Comparison of ENCODE assay signal across 16 cellular contexts in the genomic region with DNA sequence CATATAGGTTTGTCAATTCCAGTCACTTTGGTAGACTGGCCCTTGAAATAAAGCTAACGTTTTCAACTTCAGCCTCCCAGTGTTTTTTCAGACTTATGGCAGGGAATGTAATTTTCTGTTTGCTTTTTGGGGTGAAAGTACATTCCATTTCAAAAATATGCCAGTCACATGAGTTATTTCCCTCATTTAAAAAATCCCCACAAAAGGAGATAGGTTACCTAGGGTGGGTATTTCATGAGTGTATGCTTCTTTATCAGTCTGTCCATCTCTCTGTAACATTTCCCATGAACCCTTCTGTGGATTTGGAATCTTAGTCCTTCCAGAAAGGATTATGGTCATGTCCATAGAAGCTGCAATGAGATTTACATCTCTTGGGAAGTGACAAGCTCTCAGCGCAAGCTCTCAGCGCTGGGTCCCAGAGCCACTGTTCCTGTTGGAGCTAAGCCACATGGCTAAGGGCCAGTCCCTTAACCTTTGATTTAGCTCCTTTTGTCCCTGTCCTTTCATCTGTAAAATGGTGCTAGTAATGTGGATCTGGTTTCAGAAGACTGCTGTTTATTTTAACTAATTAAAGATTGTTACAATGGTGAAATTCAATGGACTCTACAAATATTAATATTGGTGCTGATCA.
DNase-seq lines count a peak whose midpoint lies in the region; ATAC-seq and FAIRE-seq lines count a peak whose summit lies in the region.
"Had no signal": no experiment of that assay in that cellular context is flagged by ENCODE, and none has a peak within 500 bp of the region (broad histone marks: within the 10 kb centered on the region; RNA-seq: fewer than 3 reads in every experiment).

No MANE protein-coding gene starts in this region.

- H3K36me3 Mint-ChIP-seq in CD4-positive, alpha-beta memory T cell: peaks cover under 1 to 8% of the 10 kb centered on the region in 2 donors

- intact Hi-C loops in left ventricle myocardium superior (cut with micrococcal nuclease): no loop called here
- intact Hi-C loops in CD4-positive, alpha-beta memory T cell (cut with micrococcal nuclease): no loop called here

- H3K27ac ChIP-seq in small intestine (ENCODE audit: low read depth in 1 of 2, low read length in 1 of 2): no peak overlapping the region
- H3K27ac ChIP-seq in CD4-positive, alpha-beta memory T cell (ENCODE audit: low read depth, low read length): no peak overlapping the region
- H3K27ac ChIP-seq: vagina had no signal

- CTCF ChIA-PET in CD4-positive, alpha-beta memory T cell (lab: Charles Lee; ENCODE audit: partially characterized antibody): no interaction called here

- no peaks in the 10 kb centered on the region for H3K36me3 ChIP-seq in small intestine (ENCODE audit: control insufficient read depth in 2 of 2, insufficient read depth in 2 of 2, low read length in 2 of 2)
- no peaks in the 10 kb centered on the region for H3K36me3 ChIP-seq in CD4-positive, alpha-beta memory T cell (ENCODE audit: insufficient read depth, low read length)
- H3K36me3 ChIP-seq: vagina had no signal

- peaks cover 3 to 7% of the 10 kb centered on the region in 2 donors for H3K4me1 ChIP-seq in small intestine (ENCODE audit: control insufficient read depth in 2 of 2, insufficient read depth in 1 of 2, low read depth in 1 of 2, low read length in 1 of 2)
- no peaks in the 10 kb centered on the region for H3K4me1 ChIP-seq in CD4-positive, alpha-beta memory T cell (ENCODE audit: insufficient read depth, low read length)

- POLR2A ChIA-PET in CD4-positive, alpha-beta memory T cell (lab: Charles Lee; ENCODE audit: partially characterized antibody): no interaction called here

- H3K9me3 Mint-ChIP-seq in CD4-positive, alpha-beta memory T cell: no peaks in the 10 kb centered on the region
- H3K9me3 Mint-ChIP-seq: activated T-helper 17 cell treated with anti-CD3 and anti-CD28 coated beads, Interleukin-2, amount 50 U/mL, for 72 hours; naive thymus-derived CD8-positive, alpha-beta T cell had no signal

- H3K4me3 ChIP-seq in small intestine (ENCODE audit: low read depth in 1 of 2, low read length in 2 of 2): no peak overlapping the region
- H3K4me3 ChIP-seq in CD4-positive, alpha-beta memory T cell (ENCODE audit: low read length in 2 of 2): no peak overlapping the region
- H3K4me3 ChIP-seq: vagina had no signal

- H3K27me3 Mint-ChIP-seq in CD4-positive, alpha-beta memory T cell: no peaks in the 10 kb centered on the region
- H3K27me3 Mint-ChIP-seq: activated T-helper 17 cell treated with anti-CD3 and anti-CD28 coated beads, Interleukin-2, amount 50 U/mL, for 72 hours; naive thymus-derived CD8-positive, alpha-beta T cell had no signal

- DNase-seq in NCI-H82 (lab: John Stamatoyannopoulos, UW) (peak; percentile 26), NCI-H82 treated with DMSO at 0.1 percent for 48 hours (lab: John Stamatoyannopoulos, UW; ENCODE audit: unreplicated experiment) (no peak), NCI-H748 (lab: John Stamatoyannopoulos, UW; ENCODE audit: unreplicated experiment) (peak; percentile 82), left ventricle myocardium superior (peak; percentile 50), small intestine (peak; percentile 84)
- DNase-seq in CD4-positive, alpha-beta memory T cell: no peak
- DNase-seq in central memory CD4-positive, alpha-beta T cell: no peak
- DNase-seq: erythroblast; KG1; naive thymus-derived CD8-positive, alpha-beta T cell; NCI-H526 treated with DMSO at 0.1 percent for 48 hours had no signal

- H3K27ac Mint-ChIP-seq in CD4-positive, alpha-beta memory T cell: no peak overlapping the region
- H3K27ac Mint-ChIP-seq: activated T-helper 17 cell treated with anti-CD3 and anti-CD28 coated beads, Interleukin-2, amount 50 U/mL, for 72 hours had no signal

- FAIRE-seq in small intestine (lab: Jason Lieb, UNC): no peak
- FAIRE-seq: bronchial epithelial cell had no signal

- H3K27me3 ChIP-seq in small intestine (ENCODE audit: control insufficient read depth in 2 of 2, insufficient read depth in 2 of 2, low read length in 2 of 2): no peaks in the 10 kb centered on the region
- no peaks in the 10 kb centered on the region for H3K27me3 ChIP-seq in CD4-positive, alpha-beta memory T cell (ENCODE audit: insufficient read depth, low read length)
- H3K27me3 ChIP-seq: vagina had no signal

- no peaks in the 10 kb centered on the region for H3K9me3 ChIP-seq in small intestine (ENCODE audit: control insufficient read depth, low read depth)
- no peaks in the 10 kb centered on the region for H3K9me3 ChIP-seq in CD4-positive, alpha-beta memory T cell (ENCODE audit: control insufficient read depth in 1 of 2, low read length in 2 of 2)
- H3K9me3 ChIP-seq: vagina had no signal

- ATAC-seq in left ventricle myocardium superior: peak; percentile 64
- no peak for ATAC-seq in GM19023 (IDR thresholded peaks at IDR 0.05; ENCODE audit: unreplicated experiment)
- ATAC-seq: activated CD4-positive, CD25-positive, alpha-beta regulatory T cell treated with anti-CD3 and anti-CD28 coated beads, Interleukin-2, amount 50 U/mL, for 24 hours; activated T-helper 17 cell treated with anti-CD3 and anti-CD28 coated beads, Interleukin-2, amount 50 U/mL, for 72 hours; naive thymus-derived CD8-positive, alpha-beta T cell had no signal

- WGBS in small intestine, 3 donors: 22 to 42% (median 37%) methylated on average over 3 of the region's 3 CpGs

- no peak overlapping the region for H3K4me3 Mint-ChIP-seq in CD4-positive, alpha-beta memory T cell
- H3K4me3 Mint-ChIP-seq: activated T-helper 17 cell treated with anti-CD3 and anti-CD28 coated beads, Interleukin-2, amount 50 U/mL, for 72 hours; naive thymus-derived CD8-positive, alpha-beta T cell had no signal

- H3K4me1 Mint-ChIP-seq in CD4-positive, alpha-beta memory T cell: peaks cover 4 to 8% (median 6%) of the 10 kb centered on the region in 4 donors
- H3K4me1 Mint-ChIP-seq: activated T-helper 17 cell treated with anti-CD3 and anti-CD28 coated beads, Interleukin-2, amount 50 U/mL, for 72 hours had no signal

Comparison
In these comparisons a context has a peak if more than half of its experiments do, and no peak if none do; other contexts are left out.
1. DNase-seq: peak in NCI-H82 (single experiment), NCI-H748 (single experiment), left ventricle myocardium superior (single experiment) and small intestine (single experiment); none in NCI-H82 treated with DMSO at 0.1 percent for 48 hours (single experiment), CD4-positive, alpha-beta memory T cell (0 of 5) and central memory CD4-positive, alpha-beta T cell (single experiment).